ENCODE assay signal across 30 cellular contexts in genomic region chr11:32705309-32706033, GRCh38.
"Had no signal": no experiment of that assay in that cellular context is flagged by ENCODE, and none has a peak within 500 bp of the region (broad histone marks: within the 10 kb centered on the region; RNA-seq: fewer than 3 reads in every experiment).

No MANE protein-coding gene starts in this region.

- ATAC-seq: activated CD8-positive, alpha-beta T cell treated with anti-CD3 and anti-CD28 coated beads for 36 hours; activated naive CD8-positive, alpha-beta T cell treated with anti-CD3 and anti-CD28 coated beads, Interleukin-2, amount 50 U/mL, for 24 hours; gastroesophageal sphincter; sciatic nerve; stimulated activated memory B cell treated with anti-CD40 and anti-IgM and Interleukin-4, amounts not matched to agents 10 μg/mL and 1 μg/mL and 100 μg/mL, for 72 hours had no signal

- H3K4me3 ChIP-seq: breast epithelium, gastroesophageal sphincter, hepatocyte, left ventricle myocardium inferior, lung, mucosa of descending colon, ovary, skin epidermis, suprapubic skin, tibial artery, upper lobe of right lung had no signal

- H3K27ac Mint-ChIP-seq: activated B cell treated with CpG ODN at 0.5 μM for 24 hours; activated CD8-positive, alpha-beta T cell treated with anti-CD3 and anti-CD28 coated beads for 36 hours; activated naive CD4-positive, alpha-beta T cell treated with anti-CD3 and anti-CD28 coated beads, Interleukin-2, amount 50 U/mL, for 24 hours; activated naive CD8-positive, alpha-beta T cell treated with anti-CD3 and anti-CD28 coated beads, Interleukin-2, amount 50 U/mL, for 24 hours; activated T-helper 2 cell treated with anti-CD3 and anti-CD28 coated beads, Interferon-gamma antibody, Interleukin-2, Interleukin-4, amounts not matched to agents 10 μg/mL and 5 μg/mL and 100 μg/mL, durations not matched to agents 14 hours and 24 hours and 36 hours; natural killer cell treated with Interleukin-12 subunit alpha and Interleukin-12 subunit beta and Interleukin-15 and Interleukin-18, amount 100 ng/mL, for 72 hours; progenitor cell of endocrine pancreas; stimulated activated memory B cell treated with anti-CD40 and anti-IgM and Interleukin-4, amounts not matched to agents 10 μg/mL and 1 μg/mL and 100 μg/mL, for 72 hours had no signal

- H3K4me1 ChIP-seq: breast epithelium, gastroesophageal sphincter, left ventricle myocardium inferior, suprapubic skin, tibial artery, upper lobe of right lung had no signal

- DNase-seq: activated B cell treated with CpG ODN at 0.5 μM for 24 hours; activated CD4-positive, alpha-beta T cell treated with anti-CD3 and anti-CD28 coated beads, Interleukin-2, amount 50 U/mL, for 1 hour; activated CD8-positive, alpha-beta T cell treated with anti-CD3 and anti-CD28 coated beads for 36 hours; activated naive CD8-positive, alpha-beta T cell treated with anti-CD3 and anti-CD28 coated beads, Interleukin-2, amount 50 U/mL, for 24 hours; activated T-cell treated with anti-CD3 and anti-CD28 coated beads, Interleukin-2, amount 50 U/mL, for 48 hours; dermis blood vessel endothelial cell; effector CD8-positive, alpha-beta T cell; islet precursor cell; left ventricle myocardium inferior; mesendoderm; mucosa of descending colon; ovary; stimulated activated CD4-positive, alpha-beta T cell treated with anti-CD3 and anti-CD28 coated beads, Interleukin-12 subunit alpha, Interleukin-12 subunit beta, amount 100 ng/mL, for 4 hours; stimulated activated CD4-positive, alpha-beta T cell treated with anti-CD3 and anti-CD28 coated beads, Interleukin-4, amount 100 ng/mL, for 24 hours; tibial artery; upper lobe of right lung had no signal

- H3K36me3 ChIP-seq: breast epithelium, gastroesophageal sphincter, left ventricle myocardium inferior, neutrophil, ovary, suprapubic skin, tibial artery, upper lobe of right lung had no signal

- H3K27me3 ChIP-seq: breast epithelium, gastroesophageal sphincter, hepatocyte, neutrophil, ovary, suprapubic skin, tibial artery, upper lobe of right lung had no signal

- H3K4me3 Mint-ChIP-seq: activated B cell treated with CpG ODN at 0.5 μM for 24 hours; activated CD8-positive, alpha-beta T cell treated with anti-CD3 and anti-CD28 coated beads for 36 hours; activated naive CD4-positive, alpha-beta T cell treated with anti-CD3 and anti-CD28 coated beads, Interleukin-2, amount 50 U/mL, for 24 hours; activated naive CD8-positive, alpha-beta T cell treated with anti-CD3 and anti-CD28 coated beads, Interleukin-2, amount 50 U/mL, for 24 hours; central memory CD8-positive, alpha-beta T cell; natural killer cell treated with Interleukin-12 subunit alpha and Interleukin-12 subunit beta and Interleukin-15 and Interleukin-18, amount 100 ng/mL, for 72 hours; stimulated activated memory B cell treated with anti-CD40 and anti-IgM and Interleukin-4, amounts not matched to agents 10 μg/mL and 1 μg/mL and 100 μg/mL, for 72 hours had no signal

- H3K4me1 Mint-ChIP-seq: activated B cell treated with CpG ODN at 0.5 μM for 24 hours; central memory CD8-positive, alpha-beta T cell had no signal

- H3K36me3 Mint-ChIP-seq: activated naive CD4-positive, alpha-beta T cell treated with anti-CD3 and anti-CD28 coated beads, Interleukin-2, amount 50 U/mL, for 24 hours; natural killer cell treated with Interleukin-12 subunit alpha and Interleukin-12 subunit beta and Interleukin-15 and Interleukin-18, amount 100 ng/mL, for 72 hours; stimulated activated memory B cell treated with anti-CD40 and anti-IgM and Interleukin-4, amounts not matched to agents 10 μg/mL and 1 μg/mL and 100 μg/mL, for 72 hours had no signal

- H3K27me3 Mint-ChIP-seq: stimulated activated memory B cell treated with anti-CD40 and anti-IgM and Interleukin-4, amounts not matched to agents 10 μg/mL and 1 μg/mL and 100 μg/mL, for 72 hours had no signal

- H3K9me3 ChIP-seq: gastroesophageal sphincter, mucosa of descending colon, suprapubic skin, upper lobe of right lung had no signal

- H3K27ac ChIP-seq: breast epithelium, gastroesophageal sphincter, hepatocyte, left ventricle myocardium inferior, neutrophil, ovary, skin epidermis, suprapubic skin, tibial artery, upper lobe of right lung had no signal

- H3K9me3 Mint-ChIP-seq: activated B cell treated with CpG ODN at 0.5 μM for 24 hours; activated naive CD4-positive, alpha-beta T cell treated with anti-CD3 and anti-CD28 coated beads, Interleukin-2, amount 50 U/mL, for 24 hours; activated naive CD8-positive, alpha-beta T cell treated with anti-CD3 and anti-CD28 coated beads, Interleukin-2, amount 50 U/mL, for 24 hours; activated T-helper 2 cell treated with anti-CD3 and anti-CD28 coated beads, Interferon-gamma antibody, Interleukin-2, Interleukin-4, amounts not matched to agents 10 μg/mL and 5 μg/mL and 100 μg/mL, durations not matched to agents 14 hours and 24 hours and 36 hours; central memory CD8-positive, alpha-beta T cell; natural killer cell treated with Interleukin-12 subunit alpha and Interleukin-12 subunit beta and Interleukin-15 and Interleukin-18, amount 100 ng/mL, for 72 hours; stimulated activated memory B cell treated with anti-CD40 and anti-IgM and Interleukin-4, amounts not matched to agents 10 μg/mL and 1 μg/mL and 100 μg/mL, for 72 hours had no signal
